1 cellular context compared by ENCODE assay signal in the genomic region with DNA sequence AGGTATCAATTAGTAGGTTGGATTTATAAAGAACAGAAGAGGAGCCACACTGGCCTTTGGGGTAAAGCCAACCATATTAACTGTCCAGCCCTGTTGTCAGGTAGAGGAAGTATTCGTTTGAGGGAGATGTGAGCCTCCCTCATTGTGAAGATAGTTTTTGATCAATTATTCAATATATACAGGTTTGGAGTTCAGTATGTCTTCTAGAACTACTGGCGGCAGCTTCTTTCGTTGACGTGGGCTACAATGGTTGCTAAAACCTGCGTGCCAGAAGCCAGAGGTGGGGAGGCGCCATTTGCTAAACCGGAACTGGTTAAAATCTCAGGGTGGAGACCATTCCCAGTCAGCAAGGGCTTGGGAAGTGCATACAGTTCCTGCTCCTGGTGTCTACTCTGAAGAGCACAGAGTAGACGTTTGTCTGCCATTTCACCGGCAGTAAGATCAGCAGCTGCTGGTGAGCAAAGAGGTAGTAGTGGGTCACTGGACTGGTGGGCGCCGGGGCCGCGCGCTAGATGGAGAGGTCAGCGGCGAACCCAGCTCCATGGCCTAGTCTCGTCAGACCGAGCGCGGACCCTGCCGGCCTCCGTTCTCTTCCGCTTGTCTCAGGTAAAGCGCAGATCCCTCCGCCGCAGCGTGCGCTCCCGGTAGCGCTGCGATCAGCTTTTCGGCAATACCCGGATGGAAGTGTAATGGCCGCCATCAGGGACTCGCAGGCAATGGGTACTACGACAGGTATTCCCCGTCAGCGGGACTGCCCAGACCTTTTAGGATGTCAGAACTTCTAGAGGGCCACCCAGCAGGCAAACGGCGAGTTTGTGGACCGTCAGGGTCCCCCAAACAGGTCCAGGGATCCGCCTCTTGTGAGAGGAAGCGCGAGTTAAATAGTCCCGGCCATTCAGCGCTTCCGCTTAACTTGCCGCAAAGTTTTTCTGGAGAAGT.
TF ChIP-seq lines count a peak whose summit lies in the region.

A gene with protein sequence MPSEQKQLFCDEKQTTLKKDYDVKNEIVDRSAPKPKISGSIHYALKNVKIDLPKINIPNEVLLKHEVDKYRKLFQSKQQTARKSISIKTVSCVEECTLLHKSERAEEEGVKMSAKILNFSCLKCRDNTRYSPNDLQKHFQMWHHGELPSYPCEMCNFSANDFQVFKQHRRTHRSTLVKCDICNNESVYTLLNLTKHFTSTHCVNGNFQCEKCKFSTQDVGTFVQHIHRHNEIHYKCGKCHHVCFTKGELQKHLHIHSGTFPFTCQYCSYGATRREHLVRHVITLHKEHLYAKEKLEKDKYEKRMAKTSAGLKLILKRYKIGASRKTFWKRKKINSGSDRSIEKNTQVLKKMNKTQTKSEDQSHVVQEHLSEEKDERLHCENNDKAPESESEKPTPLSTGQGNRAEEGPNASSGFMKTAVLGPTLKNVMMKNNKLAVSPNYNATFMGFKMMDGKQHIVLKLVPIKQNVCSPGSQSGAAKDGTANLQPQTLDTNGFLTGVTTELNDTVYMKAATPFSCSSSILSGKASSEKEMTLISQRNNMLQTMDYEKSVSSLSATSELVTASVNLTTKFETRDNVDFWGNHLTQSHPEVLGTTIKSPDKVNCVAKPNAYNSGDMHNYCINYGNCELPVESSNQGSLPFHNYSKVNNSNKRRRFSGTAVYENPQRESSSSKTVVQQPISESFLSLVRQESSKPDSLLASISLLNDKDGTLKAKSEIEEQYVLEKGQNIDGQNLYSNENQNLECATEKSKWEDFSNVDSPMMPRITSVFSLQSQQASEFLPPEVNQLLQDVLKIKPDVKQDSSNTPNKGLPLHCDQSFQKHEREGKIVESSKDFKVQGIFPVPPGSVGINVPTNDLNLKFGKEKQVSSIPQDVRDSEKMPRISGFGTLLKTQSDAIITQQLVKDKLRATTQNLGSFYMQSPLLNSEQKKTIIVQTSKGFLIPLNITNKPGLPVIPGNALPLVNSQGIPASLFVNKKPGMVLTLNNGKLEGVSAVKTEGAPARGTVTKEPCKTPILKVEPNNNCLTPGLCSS (N-terminal part only) (plus strand): TSS at position 911 of the 939 bp plus-strand sequence. CDS start 26,026 bp downstream, outside the sequence.

TF ChIP-seq in WTC11, 78 proteins besides CTCF, POLR2A, EP300 and RAD21 (continued from another document and continues in another):
- TF ChIP-seq TEAD4 (CRISPR knock-in tag; IDR thresholded peaks at IDR 0.05) (0 out of 2 replicates have a peak, but pooled peaks have one; percentile 16), ZNF317 (CRISPR knock-in tag; IDR thresholded peaks at IDR 0.05; ENCODE audit: borderline replicate concordance, low read depth) (no peak), ATF1 (CRISPR knock-in tag; IDR thresholded peaks at IDR 0.05) (no peak), FOXK1 (CRISPR knock-in tag; IDR thresholded peaks at IDR 0.05) (peak; percentile 52; the same call in 1 of the 2 replicates), PRRX2 (CRISPR knock-in tag; IDR thresholded peaks at IDR 0.05) (no peak; the same call in 1 of the 2 replicates), EMX1 (CRISPR knock-in tag; IDR thresholded peaks at IDR 0.05) (no peak), ZBTB21 (CRISPR knock-in tag; IDR thresholded peaks at IDR 0.05; ENCODE audit: borderline replicate concordance) (no peak), ZNF232 (CRISPR knock-in tag; IDR thresholded peaks at IDR 0.05) (0 out of 2 replicates have a peak, but pooled peaks have one; percentile 10), CREM (CRISPR knock-in tag; IDR thresholded peaks at IDR 0.05) (no peak), MYBL2 (CRISPR knock-in tag; IDR thresholded peaks at IDR 0.05) (peak; percentile 4; the same call in 1 of the 2 replicates), ZNF396 (CRISPR knock-in tag; IDR thresholded peaks at IDR 0.05; ENCODE audit: borderline replicate concordance) (peak; percentile 76; the same call in 1 of the 2 replicates), ETV6 (CRISPR knock-in tag; IDR thresholded peaks at IDR 0.05) (0 out of 2 replicates have a peak, but pooled peaks have one; percentile 80), NFE2L1 (CRISPR knock-in tag; IDR thresholded peaks at IDR 0.05) (no peak), HMGA2 (CRISPR knock-in tag; IDR thresholded peaks at IDR 0.05) (0 out of 2 replicates have a peak, but pooled peaks have one; percentile 37), KAT7 (CRISPR knock-in tag; IDR thresholded peaks at IDR 0.05; ENCODE audit: borderline replicate concordance) (no peak), ZNF423 (CRISPR knock-in tag; IDR thresholded peaks at IDR 0.05) (no peak), ZNF416 (CRISPR knock-in tag; IDR thresholded peaks at IDR 0.05) (no peak), NR3C1 (CRISPR knock-in tag; conservative IDR thresholded peaks at IDR 0.05; ENCODE audit: low read depth) (no peak), NR1H2 (CRISPR knock-in tag; IDR thresholded peaks at IDR 0.05) (no peak), FOXP1 (CRISPR knock-in tag; IDR thresholded peaks at IDR 0.05; ENCODE audit: borderline replicate concordance) (peak; percentile 37; the same call in 1 of the 2 replicates)
- TF ChIP-seq, protein P1, sequence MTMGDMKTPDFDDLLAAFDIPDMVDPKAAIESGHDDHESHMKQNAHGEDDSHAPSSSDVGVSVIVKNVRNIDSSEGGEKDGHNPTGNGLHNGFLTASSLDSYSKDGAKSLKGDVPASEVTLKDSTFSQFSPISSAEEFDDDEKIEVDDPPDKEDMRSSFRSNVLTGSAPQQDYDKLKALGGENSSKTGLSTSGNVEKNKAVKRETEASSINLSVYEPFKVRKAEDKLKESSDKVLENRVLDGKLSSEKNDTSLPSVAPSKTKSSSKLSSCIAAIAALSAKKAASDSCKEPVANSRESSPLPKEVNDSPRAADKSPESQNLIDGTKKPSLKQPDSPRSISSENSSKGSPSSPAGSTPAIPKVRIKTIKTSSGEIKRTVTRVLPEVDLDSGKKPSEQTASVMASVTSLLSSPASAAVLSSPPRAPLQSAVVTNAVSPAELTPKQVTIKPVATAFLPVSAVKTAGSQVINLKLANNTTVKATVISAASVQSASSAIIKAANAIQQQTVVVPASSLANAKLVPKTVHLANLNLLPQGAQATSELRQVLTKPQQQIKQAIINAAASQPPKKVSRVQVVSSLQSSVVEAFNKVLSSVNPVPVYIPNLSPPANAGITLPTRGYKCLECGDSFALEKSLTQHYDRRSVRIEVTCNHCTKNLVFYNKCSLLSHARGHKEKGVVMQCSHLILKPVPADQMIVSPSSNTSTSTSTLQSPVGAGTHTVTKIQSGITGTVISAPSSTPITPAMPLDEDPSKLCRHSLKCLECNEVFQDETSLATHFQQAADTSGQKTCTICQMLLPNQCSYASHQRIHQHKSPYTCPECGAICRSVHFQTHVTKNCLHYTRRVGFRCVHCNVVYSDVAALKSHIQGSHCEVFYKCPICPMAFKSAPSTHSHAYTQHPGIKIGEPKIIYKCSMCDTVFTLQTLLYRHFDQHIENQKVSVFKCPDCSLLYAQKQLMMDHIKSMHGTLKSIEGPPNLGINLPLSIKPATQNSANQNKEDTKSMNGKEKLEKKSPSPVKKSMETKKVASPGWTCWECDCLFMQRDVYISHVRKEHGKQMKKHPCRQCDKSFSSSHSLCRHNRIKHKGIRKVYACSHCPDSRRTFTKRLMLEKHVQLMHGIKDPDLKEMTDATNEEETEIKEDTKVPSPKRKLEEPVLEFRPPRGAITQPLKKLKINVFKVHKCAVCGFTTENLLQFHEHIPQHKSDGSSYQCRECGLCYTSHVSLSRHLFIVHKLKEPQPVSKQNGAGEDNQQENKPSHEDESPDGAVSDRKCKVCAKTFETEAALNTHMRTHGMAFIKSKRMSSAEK (CRISPR knock-in tag; IDR thresholded peaks at IDR 0.05; ENCODE audit: borderline replicate concordance): no peak
- TF ChIP-seq, protein P2, sequence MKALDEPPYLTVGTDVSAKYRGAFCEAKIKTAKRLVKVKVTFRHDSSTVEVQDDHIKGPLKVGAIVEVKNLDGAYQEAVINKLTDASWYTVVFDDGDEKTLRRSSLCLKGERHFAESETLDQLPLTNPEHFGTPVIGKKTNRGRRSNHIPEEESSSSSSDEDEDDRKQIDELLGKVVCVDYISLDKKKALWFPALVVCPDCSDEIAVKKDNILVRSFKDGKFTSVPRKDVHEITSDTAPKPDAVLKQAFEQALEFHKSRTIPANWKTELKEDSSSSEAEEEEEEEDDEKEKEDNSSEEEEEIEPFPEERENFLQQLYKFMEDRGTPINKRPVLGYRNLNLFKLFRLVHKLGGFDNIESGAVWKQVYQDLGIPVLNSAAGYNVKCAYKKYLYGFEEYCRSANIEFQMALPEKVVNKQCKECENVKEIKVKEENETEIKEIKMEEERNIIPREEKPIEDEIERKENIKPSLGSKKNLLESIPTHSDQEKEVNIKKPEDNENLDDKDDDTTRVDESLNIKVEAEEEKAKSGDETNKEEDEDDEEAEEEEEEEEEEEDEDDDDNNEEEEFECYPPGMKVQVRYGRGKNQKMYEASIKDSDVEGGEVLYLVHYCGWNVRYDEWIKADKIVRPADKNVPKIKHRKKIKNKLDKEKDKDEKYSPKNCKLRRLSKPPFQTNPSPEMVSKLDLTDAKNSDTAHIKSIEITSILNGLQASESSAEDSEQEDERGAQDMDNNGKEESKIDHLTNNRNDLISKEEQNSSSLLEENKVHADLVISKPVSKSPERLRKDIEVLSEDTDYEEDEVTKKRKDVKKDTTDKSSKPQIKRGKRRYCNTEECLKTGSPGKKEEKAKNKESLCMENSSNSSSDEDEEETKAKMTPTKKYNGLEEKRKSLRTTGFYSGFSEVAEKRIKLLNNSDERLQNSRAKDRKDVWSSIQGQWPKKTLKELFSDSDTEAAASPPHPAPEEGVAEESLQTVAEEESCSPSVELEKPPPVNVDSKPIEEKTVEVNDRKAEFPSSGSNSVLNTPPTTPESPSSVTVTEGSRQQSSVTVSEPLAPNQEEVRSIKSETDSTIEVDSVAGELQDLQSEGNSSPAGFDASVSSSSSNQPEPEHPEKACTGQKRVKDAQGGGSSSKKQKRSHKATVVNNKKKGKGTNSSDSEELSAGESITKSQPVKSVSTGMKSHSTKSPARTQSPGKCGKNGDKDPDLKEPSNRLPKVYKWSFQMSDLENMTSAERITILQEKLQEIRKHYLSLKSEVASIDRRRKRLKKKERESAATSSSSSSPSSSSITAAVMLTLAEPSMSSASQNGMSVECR (CRISPR knock-in tag; IDR thresholded peaks at IDR 0.05; ENCODE audit: borderline replicate concordance): peak; percentile 18; the same call in 1 of the 2 replicates
- TF ChIP-seq, protein P3, sequence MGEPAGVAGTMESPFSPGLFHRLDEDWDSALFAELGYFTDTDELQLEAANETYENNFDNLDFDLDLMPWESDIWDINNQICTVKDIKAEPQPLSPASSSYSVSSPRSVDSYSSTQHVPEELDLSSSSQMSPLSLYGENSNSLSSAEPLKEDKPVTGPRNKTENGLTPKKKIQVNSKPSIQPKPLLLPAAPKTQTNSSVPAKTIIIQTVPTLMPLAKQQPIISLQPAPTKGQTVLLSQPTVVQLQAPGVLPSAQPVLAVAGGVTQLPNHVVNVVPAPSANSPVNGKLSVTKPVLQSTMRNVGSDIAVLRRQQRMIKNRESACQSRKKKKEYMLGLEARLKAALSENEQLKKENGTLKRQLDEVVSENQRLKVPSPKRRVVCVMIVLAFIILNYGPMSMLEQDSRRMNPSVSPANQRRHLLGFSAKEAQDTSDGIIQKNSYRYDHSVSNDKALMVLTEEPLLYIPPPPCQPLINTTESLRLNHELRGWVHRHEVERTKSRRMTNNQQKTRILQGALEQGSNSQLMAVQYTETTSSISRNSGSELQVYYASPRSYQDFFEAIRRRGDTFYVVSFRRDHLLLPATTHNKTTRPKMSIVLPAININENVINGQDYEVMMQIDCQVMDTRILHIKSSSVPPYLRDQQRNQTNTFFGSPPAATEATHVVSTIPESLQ (CRISPR knock-in tag; IDR thresholded peaks at IDR 0.05): no peak
- TF ChIP-seq, protein P4, sequence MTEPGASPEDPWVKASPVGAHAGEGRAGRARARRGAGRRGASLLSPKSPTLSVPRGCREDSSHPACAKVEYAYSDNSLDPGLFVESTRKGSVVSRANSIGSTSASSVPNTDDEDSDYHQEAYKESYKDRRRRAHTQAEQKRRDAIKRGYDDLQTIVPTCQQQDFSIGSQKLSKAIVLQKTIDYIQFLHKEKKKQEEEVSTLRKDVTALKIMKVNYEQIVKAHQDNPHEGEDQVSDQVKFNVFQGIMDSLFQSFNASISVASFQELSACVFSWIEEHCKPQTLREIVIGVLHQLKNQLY (CRISPR knock-in tag; IDR thresholded peaks at IDR 0.05): no peak
- TF ChIP-seq, protein P5, sequence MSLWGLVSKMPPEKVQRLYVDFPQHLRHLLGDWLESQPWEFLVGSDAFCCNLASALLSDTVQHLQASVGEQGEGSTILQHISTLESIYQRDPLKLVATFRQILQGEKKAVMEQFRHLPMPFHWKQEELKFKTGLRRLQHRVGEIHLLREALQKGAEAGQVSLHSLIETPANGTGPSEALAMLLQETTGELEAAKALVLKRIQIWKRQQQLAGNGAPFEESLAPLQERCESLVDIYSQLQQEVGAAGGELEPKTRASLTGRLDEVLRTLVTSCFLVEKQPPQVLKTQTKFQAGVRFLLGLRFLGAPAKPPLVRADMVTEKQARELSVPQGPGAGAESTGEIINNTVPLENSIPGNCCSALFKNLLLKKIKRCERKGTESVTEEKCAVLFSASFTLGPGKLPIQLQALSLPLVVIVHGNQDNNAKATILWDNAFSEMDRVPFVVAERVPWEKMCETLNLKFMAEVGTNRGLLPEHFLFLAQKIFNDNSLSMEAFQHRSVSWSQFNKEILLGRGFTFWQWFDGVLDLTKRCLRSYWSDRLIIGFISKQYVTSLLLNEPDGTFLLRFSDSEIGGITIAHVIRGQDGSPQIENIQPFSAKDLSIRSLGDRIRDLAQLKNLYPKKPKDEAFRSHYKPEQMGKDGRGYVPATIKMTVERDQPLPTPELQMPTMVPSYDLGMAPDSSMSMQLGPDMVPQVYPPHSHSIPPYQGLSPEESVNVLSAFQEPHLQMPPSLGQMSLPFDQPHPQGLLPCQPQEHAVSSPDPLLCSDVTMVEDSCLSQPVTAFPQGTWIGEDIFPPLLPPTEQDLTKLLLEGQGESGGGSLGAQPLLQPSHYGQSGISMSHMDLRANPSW (CRISPR knock-in tag; conservative IDR thresholded peaks at IDR 0.05; ENCODE audit: low read depth): no peak
- TF ChIP-seq, protein P6, sequence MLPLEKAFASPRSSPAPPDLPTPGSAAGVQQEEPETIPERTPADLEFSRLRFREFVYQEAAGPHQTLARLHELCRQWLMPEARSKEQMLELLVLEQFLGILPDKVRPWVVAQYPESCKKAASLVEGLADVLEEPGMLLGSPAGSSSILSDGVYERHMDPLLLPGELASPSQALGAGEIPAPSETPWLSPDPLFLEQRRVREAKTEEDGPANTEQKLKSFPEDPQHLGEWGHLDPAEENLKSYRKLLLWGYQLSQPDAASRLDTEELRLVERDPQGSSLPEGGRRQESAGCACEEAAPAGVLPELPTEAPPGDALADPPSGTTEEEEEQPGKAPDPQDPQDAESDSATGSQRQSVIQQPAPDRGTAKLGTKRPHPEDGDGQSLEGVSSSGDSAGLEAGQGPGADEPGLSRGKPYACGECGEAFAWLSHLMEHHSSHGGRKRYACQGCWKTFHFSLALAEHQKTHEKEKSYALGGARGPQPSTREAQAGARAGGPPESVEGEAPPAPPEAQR (CRISPR knock-in tag; IDR thresholded peaks at IDR 0.05): no peak
- TF ChIP-seq, protein P7, sequence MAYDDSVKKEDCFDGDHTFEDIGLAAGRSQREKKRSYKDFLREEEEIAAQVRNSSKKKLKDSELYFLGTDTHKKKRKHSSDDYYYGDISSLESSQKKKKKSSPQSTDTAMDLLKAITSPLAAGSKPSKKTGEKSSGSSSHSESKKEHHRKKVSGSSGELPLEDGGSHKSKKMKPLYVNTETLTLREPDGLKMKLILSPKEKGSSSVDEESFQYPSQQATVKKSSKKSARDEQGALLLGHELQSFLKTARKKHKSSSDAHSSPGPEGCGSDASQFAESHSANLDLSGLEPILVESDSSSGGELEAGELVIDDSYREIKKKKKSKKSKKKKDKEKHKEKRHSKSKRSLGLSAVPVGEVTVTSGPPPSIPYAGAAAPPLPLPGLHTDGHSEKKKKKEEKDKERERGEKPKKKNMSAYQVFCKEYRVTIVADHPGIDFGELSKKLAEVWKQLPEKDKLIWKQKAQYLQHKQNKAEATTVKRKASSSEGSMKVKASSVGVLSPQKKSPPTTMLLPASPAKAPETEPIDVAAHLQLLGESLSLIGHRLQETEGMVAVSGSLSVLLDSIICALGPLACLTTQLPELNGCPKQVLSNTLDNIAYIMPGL (CRISPR knock-in tag; IDR thresholded peaks at IDR 0.05): peak; percentile 32; the same call in 1 of the 2 replicates
